2 cellular contexts compared by ENCODE assay signal in genomic region chr17:81090361-81091133, GRCh38.
TF ChIP-seq lines count a peak whose summit lies in the region.

No MANE protein-coding gene starts in this region.

TF ChIP-seq in GM23338, 12 proteins besides CTCF, POLR2A, EP300 and RAD21:
- TF ChIP-seq REST (IDR thresholded peaks at IDR 0.05; ENCODE audit: unreplicated experiment) (no peak), EZH2 (IDR thresholded peaks at IDR 0.05; ENCODE audit: low read depth, unreplicated experiment) (no peak), STAT1 (IDR thresholded peaks at IDR 0.05; ENCODE audit: unreplicated experiment) (no peak), ZNF114 (CRISPR knock-in tag; IDR thresholded peaks at IDR 0.05) (no peak), ZNF462 (CRISPR knock-in tag; IDR thresholded peaks at IDR 0.05) (no peak)

TF ChIP-seq in H1, 55 proteins besides CTCF, POLR2A, EP300 and RAD21:
- TF ChIP-seq E2F6 (IDR thresholded peaks at IDR 0.05), result 0 out of 2 replicates have a peak, but pooled peaks have one; percentile 10
- no peak for TF ChIP-seq CEBPB (IDR thresholded peaks at IDR 0.05; ENCODE audit: low read depth, low read length)
- no peak for TF ChIP-seq USF2 (IDR thresholded peaks at IDR 0.05; ENCODE audit: low read length)
- peak; percentile 22; the same call in 1 of the 2 replicates for TF ChIP-seq TEAD4 (IDR thresholded peaks at IDR 0.05; ENCODE audit: low read depth, low read length)
TF ChIP-seq in H1: peak in this region for 2.
